Comparison of ENCODE assay signal across 23 cellular contexts in the genomic region with DNA sequence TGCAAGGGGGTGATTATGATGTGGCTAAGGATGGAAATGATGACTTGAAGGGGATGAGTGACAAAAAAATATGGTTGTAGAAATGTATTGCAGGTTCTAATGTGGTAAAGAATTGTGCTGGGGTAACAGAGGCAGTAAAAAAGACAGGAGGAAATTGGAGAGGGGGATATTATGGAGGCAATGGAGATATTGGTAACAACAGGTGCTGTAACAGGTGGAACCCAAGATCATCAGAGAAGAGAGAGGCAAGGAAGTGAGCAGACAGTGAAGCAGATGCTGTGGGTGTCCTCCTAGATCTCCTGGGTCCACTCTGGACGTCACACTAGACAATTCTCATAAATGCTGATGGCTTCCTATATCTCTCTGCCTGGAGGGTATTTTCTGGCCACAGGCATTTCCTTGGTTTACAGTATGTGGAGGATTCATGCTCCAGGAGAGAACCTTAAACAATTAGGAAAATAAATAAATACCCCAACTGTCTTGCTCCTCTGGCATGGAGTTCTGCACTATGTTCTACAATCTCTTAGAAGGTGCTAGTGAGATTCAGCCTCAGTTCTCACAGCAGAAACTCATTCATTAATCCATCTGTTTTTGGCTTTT.
DNase-seq lines count a peak whose midpoint lies in the region; ATAC-seq, FAIRE-seq and TF ChIP-seq lines count a peak whose summit lies in the region.
"Had no signal": no experiment of that assay in that cellular context is flagged by ENCODE, and none has a peak within 500 bp of the region (broad histone marks: within the 10 kb centered on the region; RNA-seq: fewer than 3 reads in every experiment).

No MANE protein-coding gene starts in this region.

- no peak overlapping the region for H2AFZ ChIP-seq in GM12878 (ENCODE audit: control insufficient read depth, low read depth, low read length)
- H2AFZ ChIP-seq: GM23338 had no signal

- no peak for TF ChIP-seq EP300 in GM12878 (IDR thresholded peaks at IDR 0.05; ENCODE audit: borderline replicate concordance in 1 of 2, control insufficient read depth in 1 of 2, low read depth in 2 of 2, low read length in 2 of 2)

- no peaks in the 10 kb centered on the region for H3K79me2 ChIP-seq in GM12878 (ENCODE audit: control insufficient read depth, insufficient read depth, low read length)

- WGBS in GM12878 (ENCODE audit: insufficient coverage, insufficient replicate concordance, low lambda C conversion rate, missing lambda C conversion rate): 0% methylated on average over 1 of the region's 1 CpG

- H3K4me1 Mint-ChIP-seq in MCF 10A (ENCODE audit: insufficient read depth, unreplicated experiment): peaks cover 9% of the 10 kb centered on the region
- H3K4me1 Mint-ChIP-seq: CD8-positive, alpha-beta memory T cell; GM23338 had no signal

- ATAC-seq in GM12878 (no peak), GM21515 (IDR thresholded peaks at IDR 0.05; ENCODE audit: unreplicated experiment) (no peak)
- ATAC-seq: GM23338, K562 had no signal

- H3K9me3 Mint-ChIP-seq in MCF 10A (ENCODE audit: unreplicated experiment): no peaks in the 10 kb centered on the region
- H3K9me3 Mint-ChIP-seq: GM23338 had no signal

- H3K4me3 Mint-ChIP-seq in MCF 10A (ENCODE audit: unreplicated experiment): no peak overlapping the region
- H3K4me3 Mint-ChIP-seq: CD8-positive, alpha-beta memory T cell; GM23338; HFFc6 had no signal

- no peaks in the 10 kb centered on the region for H3K4me1 ChIP-seq in GM12878 (ENCODE audit: control insufficient read depth, insufficient read depth, low read length)
- H3K4me1 ChIP-seq: BLaER1 treated with 17β-estradiol and CSF1 and Interleukin-3, amounts not matched to agents 10 nM and 100 nM had no signal

- H3K27me3 ChIP-seq in BJ (ENCODE audit: control insufficient read depth, insufficient read depth, low read length) (no peaks in the 10 kb centered on the region), GM12878 (replicated peaks in 1 of 2; ENCODE audit: control insufficient read depth in 2 of 2, insufficient read depth in 2 of 2, low read length in 1 of 2) (no peaks in the 10 kb centered on the region)
- H3K27me3 ChIP-seq: BLaER1 treated with 17β-estradiol and CSF1 and Interleukin-3, amounts not matched to agents 10 nM and 100 nM had no signal

- CTCF ChIA-PET in BJ (lab: Yijun Ruan, JAX): no interaction called here
- CTCF ChIA-PET in GM12878 (lab: Yijun Ruan, JAX): no interaction called here
- CTCF ChIA-PET in MCF 10A (lab: Yijun Ruan, JAX): no interaction called here

- peak; percentile 23 for FAIRE-seq in GM12878 (lab: Jason Lieb, UNC)
- FAIRE-seq: GM19239, H54, K562 had no signal

- intact Hi-C loops in GM12878 (cut with micrococcal nuclease; ENCODE audit: unreplicated experiment) (no loop called here), posterior cingulate gyrus (cut with DNase I) (no loop called here), MCF 10A (cut with micrococcal nuclease) (no loop called here)

- RAD21 ChIA-PET in GM12878 (lab: Charles Lee; ENCODE audit: unreplicated experiment): no interaction called here

- no peak overlapping the region for H3K4me2 ChIP-seq in GM12878 (ENCODE audit: control insufficient read depth, insufficient read depth)
- H3K4me2 ChIP-seq: BLaER1 treated with 17β-estradiol and CSF1 and Interleukin-3, amounts not matched to agents 10 nM and 100 nM; GM23338 had no signal

- SMC1A ChIA-PET in GM12878 (lab: Charles Lee; ENCODE audit: uncharacterized antibody, unreplicated experiment): no interaction called here

- DNase-seq in BJ (ENCODE audit: low read depth): peak; percentile 7
- peak; percentile 71 for DNase-seq in ELR (ENCODE audit: low read depth)
- peak; percentile 21 for DNase-seq in NCI-H226
- no peak for DNase-seq in GM12878 (ENCODE audit: low read depth, low spot score)
- DNase-seq in posterior cingulate gyrus: no peak
- no peak for DNase-seq in MCF 10A (ENCODE audit: unreplicated experiment)
- DNase-seq: 8988T; CD8-positive, alpha-beta memory T cell; COR-L47; DMS 273 treated with DMSO at 0.1 percent for 48 hours; DMS53; DND-41; GF-D8; HCEC 1CT; HFFc6; IMR-90 had no signal

- no peak overlapping the region for H3K9ac ChIP-seq in GM12878 (ENCODE audit: control insufficient read depth, insufficient read depth, low read length)
- H3K9ac ChIP-seq: BLaER1 treated with 17β-estradiol and CSF1 and Interleukin-3, amounts not matched to agents 10 nM and 100 nM had no signal

- H4K20me1 ChIP-seq in GM12878 (ENCODE audit: control insufficient read depth, insufficient read depth): no peaks in the 10 kb centered on the region
- H4K20me1 ChIP-seq: BLaER1 treated with 17β-estradiol and CSF1 and Interleukin-3, amounts not matched to agents 10 nM and 100 nM had no signal

- H3K9me3 ChIP-seq in GM12878 (replicated peaks; ENCODE audit: control insufficient read depth, insufficient read depth, low read length): no peaks in the 10 kb centered on the region

- no peak for TF ChIP-seq RAD21 in GM12878 (IDR thresholded peaks at IDR 0.05; ENCODE audit: insufficient read depth, low read depth, low read length)

- H3K27ac Mint-ChIP-seq in MCF 10A (ENCODE audit: low read depth, unreplicated experiment): no peak overlapping the region
- H3K27ac Mint-ChIP-seq: CD8-positive, alpha-beta memory T cell; GM23338; HFFc6 had no signal

- no peak overlapping the region for H3K4me3 ChIP-seq in BJ (ENCODE audit: low read depth, low read length)
- H3K4me3 ChIP-seq in GM12878: no peak overlapping the region
- H3K4me3 ChIP-seq: BLaER1 treated with 17β-estradiol and CSF1 and Interleukin-3, amounts not matched to agents 10 nM and 100 nM; GM23338; K562 had no signal

- H3K36me3 ChIP-seq in BJ (ENCODE audit: control insufficient read depth, insufficient read depth, low read length) (no peaks in the 10 kb centered on the region), GM12878 (ENCODE audit: control insufficient read depth in 2 of 2, insufficient read depth in 2 of 2, low read length in 1 of 2) (no peaks in the 10 kb centered on the region)
- H3K36me3 ChIP-seq: BLaER1 treated with 17β-estradiol and CSF1 and Interleukin-3, amounts not matched to agents 10 nM and 100 nM had no signal

- no peak overlapping the region for H3K27ac ChIP-seq in GM12878 (ENCODE audit: control insufficient read depth, insufficient read depth)
- H3K27ac ChIP-seq: BLaER1 treated with 17β-estradiol and CSF1 and Interleukin-3, amounts not matched to agents 10 nM and 100 nM; HL-60 had no signal

- POLR2A ChIA-PET in BJ (lab: Charles Lee) (no interaction called here), GM12878 (lab: Charles Lee) (no interaction called here), MCF 10A (lab: Yijun Ruan, JAX) (no interaction called here)

- H3K27me3 Mint-ChIP-seq in MCF 10A (ENCODE audit: insufficient read depth, unreplicated experiment): no peaks in the 10 kb centered on the region

- in situ Hi-C loops in GM12878 (cut with MboI): no loop called here

- BruUV-seq in GM12878 (replicated peaks; lab: Mats Ljungman, UMichigan) (no TSS peak), MCF 10A (replicated peaks; lab: Mats Ljungman, UMichigan) (no TSS peak)

- no peak for TF ChIP-seq POLR2A in GM12878 (IDR thresholded peaks at IDR 0.05; ENCODE audit: low read depth, low read length)

- no peak for TF ChIP-seq CTCF in BJ (IDR thresholded peaks at IDR 0.05; ENCODE audit: insufficient read depth, low read depth, low read length)
- TF ChIP-seq CTCF in GM12878 (IDR thresholded peaks at IDR 0.05 in 2 of 3, conservative IDR thresholded peaks at IDR 0.05 in 1 of 3; ENCODE audit: control insufficient read depth in 2 of 3, extremely low read depth in 1 of 3, insufficient read depth in 1 of 3, low read depth in 3 of 3, low read length in 3 of 3): no peak
- no peak for TF ChIP-seq CTCF in MCF 10A (IDR thresholded peaks at IDR 0.05; ENCODE audit: unreplicated experiment)

- H3K36me3 Mint-ChIP-seq in MCF 10A (ENCODE audit: insufficient read depth, unreplicated experiment): no peaks in the 10 kb centered on the region
- H3K36me3 Mint-ChIP-seq: CD8-positive, alpha-beta memory T cell had no signal

TF ChIP-seq in GM12878, 131 proteins besides CTCF, POLR2A, EP300 and RAD21:
- no peak for TF ChIP-seq MTA3 (IDR thresholded peaks at IDR 0.05; ENCODE audit: borderline replicate concordance, low read length)
- TF ChIP-seq POLR2AphosphoS2 (IDR thresholded peaks at IDR 0.05; ENCODE audit: low read depth, low read length): no peak
- TF ChIP-seq HDGF (IDR thresholded peaks at IDR 0.05): no peak
- no peak for TF ChIP-seq MEF2A (IDR thresholded peaks at IDR 0.05; ENCODE audit: insufficient read depth, low read depth, low read length)
- no peak for TF ChIP-seq ZNF384 (IDR thresholded peaks at IDR 0.05; ENCODE audit: borderline replicate concordance, low read depth, low read length)
- no peak for TF ChIP-seq BMI1 (IDR thresholded peaks at IDR 0.05; ENCODE audit: borderline replicate concordance)
- no peak for TF ChIP-seq SREBF1 (IDR thresholded peaks at IDR 0.05; ENCODE audit: low read length)

Comparison
In these comparisons a context has a peak if more than half of its experiments do, and no peak if none do; other contexts are left out.
1. DNase-seq: peak in BJ (single experiment), ELR (single experiment) and NCI-H226 (single experiment); none in GM12878 (single experiment), posterior cingulate gyrus (0 of 10) and MCF 10A (single experiment).